10 cellular contexts compared by ENCODE assay signal in the genomic region with DNA sequence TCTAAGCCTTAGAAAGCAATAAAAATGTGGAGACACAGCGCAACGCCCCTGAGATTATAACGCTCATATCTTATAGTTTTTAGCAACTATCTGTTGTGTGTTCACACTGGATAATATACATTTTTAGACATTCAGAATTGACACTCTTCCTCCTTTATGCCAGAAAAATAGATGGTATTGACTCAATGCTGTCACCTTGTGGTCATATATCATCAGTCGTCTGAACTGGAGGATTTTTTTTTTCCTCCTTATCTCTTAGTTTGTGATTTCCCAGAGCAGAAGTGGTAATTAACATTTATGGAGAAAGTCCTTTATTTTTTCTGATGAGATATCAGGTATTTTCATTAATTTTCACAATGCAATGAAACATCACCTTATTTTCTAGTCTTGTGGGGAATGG.
DNase-seq lines count a peak whose midpoint lies in the region; ATAC-seq and TF ChIP-seq lines count a peak whose summit lies in the region.
"Had no signal": no experiment of that assay in that cellular context is flagged by ENCODE, and none has a peak within 500 bp of the region (broad histone marks: within the 10 kb centered on the region; RNA-seq: fewer than 3 reads in every experiment).

No MANE protein-coding gene starts in this region.

- no peak overlapping the region for H3K4me3 Mint-ChIP-seq in naive thymus-derived CD8-positive, alpha-beta T cell
- H3K4me3 Mint-ChIP-seq: activated naive CD8-positive, alpha-beta T cell treated with anti-CD3 and anti-CD28 coated beads, Interleukin-2, amount 10 ng/mL, durations not matched to agents 7 days and 5 days had no signal

- H3K36me3 Mint-ChIP-seq in naive thymus-derived CD8-positive, alpha-beta T cell, result no peaks in the 10 kb centered on the region
- H3K36me3 Mint-ChIP-seq: activated naive CD8-positive, alpha-beta T cell treated with anti-CD3 and anti-CD28 coated beads, Interleukin-2, amount 10 ng/mL, durations not matched to agents 7 days and 5 days had no signal

- POLR2A ChIA-PET in naive thymus-derived CD8-positive, alpha-beta T cell (lab: Charles Lee), result no interaction called here

- H3K4me1 Mint-ChIP-seq in naive thymus-derived CD8-positive, alpha-beta T cell, result peaks cover 0 to 1% (median 0%) of the 10 kb centered on the region in 4 donors
- H3K4me1 Mint-ChIP-seq: activated naive CD8-positive, alpha-beta T cell treated with anti-CD3 and anti-CD28 coated beads, Interleukin-2, amount 10 ng/mL, durations not matched to agents 7 days and 5 days had no signal

- no peaks in the 10 kb centered on the region for H3K9me3 ChIP-seq in upper lobe of right lung
- H3K9me3 ChIP-seq: psoas muscle had no signal

- H3K4me1 ChIP-seq in upper lobe of right lung, result no peaks in the 10 kb centered on the region
- H3K4me1 ChIP-seq: psoas muscle had no signal

- H3K27me3 ChIP-seq in upper lobe of right lung, result no peaks in the 10 kb centered on the region

- no peak overlapping the region for H3K4me3 ChIP-seq in upper lobe of right lung
- H3K4me3 ChIP-seq: psoas muscle had no signal

- no peak overlapping the region for H3K27ac Mint-ChIP-seq in naive thymus-derived CD8-positive, alpha-beta T cell
- H3K27ac Mint-ChIP-seq: activated naive CD8-positive, alpha-beta T cell treated with anti-CD3 and anti-CD28 coated beads, Interleukin-2, amount 10 ng/mL, durations not matched to agents 7 days and 5 days had no signal

- intact Hi-C loops in Right ventricle myocardium superior (cut with DNase I) (no loop called here), Right ventricle myocardium inferior (cut with DNase I) (no loop called here), upper lobe of right lung (cut with DNase I) (loop anchor here (5.0 kb wide), 1 partner anchor 828 kb away; no protein-coding TSS in a partner anchor)

- no peak overlapping the region for H3K27ac ChIP-seq in upper lobe of right lung
- H3K27ac ChIP-seq: psoas muscle had no signal

- no peaks in the 10 kb centered on the region for H3K36me3 ChIP-seq in upper lobe of right lung

- H3K9me3 Mint-ChIP-seq in naive thymus-derived CD8-positive, alpha-beta T cell, result peaks cover 0 to 3% (median 0%) of the 10 kb centered on the region in 9 donors
- H3K9me3 Mint-ChIP-seq: activated naive CD8-positive, alpha-beta T cell treated with anti-CD3 and anti-CD28 coated beads, Interleukin-2, amount 10 ng/mL, durations not matched to agents 7 days and 5 days had no signal

- DNase-seq in Right ventricle myocardium superior (no peak), Right ventricle myocardium inferior (ENCODE audit: missing footprints) (no peak), RPMI7951 (ENCODE audit: low read depth) (peak; percentile 4), foreskin melanocyte (peak; percentile 9), upper lobe of right lung (no peak), hepatic stellate cell (ENCODE audit: low spot score) (no peak), cortex of kidney (lab: John Stamatoyannopoulos, UW) (no peak)
- no peak for DNase-seq in naive thymus-derived CD8-positive, alpha-beta T cell
- DNase-seq: activated naive CD8-positive, alpha-beta T cell treated with anti-CD3 and anti-CD28 coated beads, Interleukin-2, amount 10 ng/mL, durations not matched to agents 7 days and 5 days; psoas muscle had no signal

- peak; percentile 74 for ATAC-seq in Right ventricle myocardium superior (ENCODE audit: poor library complexity)
- ATAC-seq in Right ventricle myocardium inferior, result no peak
- ATAC-seq in upper lobe of right lung, result no peak
- ATAC-seq in naive thymus-derived CD8-positive, alpha-beta T cell, result no peak
- ATAC-seq: psoas muscle had no signal

- TF ChIP-seq CTCF in upper lobe of right lung (IDR thresholded peaks at IDR 0.05), result peak; percentile 51

- H3K27me3 Mint-ChIP-seq in naive thymus-derived CD8-positive, alpha-beta T cell, result peaks cover 11 to 63% (median 28%) of the 10 kb centered on the region in 5 donors

Comparison
In these comparisons a context has a peak if more than half of its experiments do, and no peak if none do; other contexts are left out.
1. DNase-seq: peak in RPMI7951 (single experiment) and foreskin melanocyte (single experiment); none in Right ventricle myocardium superior (single experiment), Right ventricle myocardium inferior (single experiment), upper lobe of right lung (single experiment), hepatic stellate cell (single experiment), cortex of kidney (single experiment) and naive thymus-derived CD8-positive, alpha-beta T cell (0 of 10).